8 cellular contexts compared by ENCODE assay signal in the genomic region with DNA sequence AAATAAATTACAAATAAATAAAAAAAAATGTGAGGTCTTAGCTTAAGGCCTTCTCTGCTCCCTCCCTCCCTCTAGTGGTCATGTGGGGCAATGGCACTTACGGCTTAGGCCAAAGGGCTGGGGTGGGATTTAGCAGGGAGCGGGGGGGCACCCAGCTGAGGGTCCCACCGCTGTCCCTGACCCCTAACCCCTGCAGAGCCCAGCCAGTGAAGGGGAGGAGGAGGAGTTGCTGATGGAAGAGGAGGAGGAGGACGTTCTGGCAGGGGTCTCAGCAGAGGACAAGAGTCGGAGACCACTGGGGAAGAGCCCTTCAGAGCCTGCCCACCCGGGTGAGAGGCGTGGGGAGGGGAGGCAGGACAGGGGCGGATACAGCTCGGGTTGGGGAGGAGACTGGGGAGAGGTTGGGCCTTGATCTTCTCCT. TPM values are rescaled to one million over a fixed set of nuclear protein-coding genes. Genes with fewer than 3 reads are reported as not detected.
DNase-seq lines count a peak whose midpoint lies in the region; ATAC-seq and TF ChIP-seq lines count a peak whose summit lies in the region.

No MANE protein-coding gene starts in this region.

- no peaks in the 10 kb centered on the region for H3K4me1 Mint-ChIP-seq in mesothelial cell of epicardium

- H3K27me3 Mint-ChIP-seq in mesothelial cell of epicardium (ENCODE audit: low read depth): no peaks in the 10 kb centered on the region

- H3K4me1 ChIP-seq in thoracic aorta (ENCODE audit: control insufficient read depth in 1 of 2, low read depth in 2 of 2): no peaks in the 10 kb centered on the region

- no peak overlapping the region for H3K4me3 ChIP-seq in thoracic aorta

- H3K27ac Mint-ChIP-seq in mesothelial cell of epicardium: no peak overlapping the region

- H3K4me3 Mint-ChIP-seq in mesothelial cell of epicardium: no peak overlapping the region

- no peaks in the 10 kb centered on the region for H3K9me3 ChIP-seq in thoracic aorta

- peak; percentile 83 for DNase-seq in GM10266 (ENCODE audit: extremely low spot score)
- peak; percentile 10 for DNase-seq in NCI-H2029 (lab: John Stamatoyannopoulos, UW)
- DNase-seq in activated CD4-positive, CD25-positive, alpha-beta regulatory T cell treated with anti-CD3 and anti-CD28 coated beads, Interleukin-2, amount 50 U/mL, for 72 hours: peak; percentile 60
- DNase-seq in effector CD4-positive, alpha-beta T cell: peak; percentile 54
- peak; percentile 51 to 76 for DNase-seq in mesothelial cell of epicardium (ENCODE audit: low spot score in 2 of 2, unreplicated experiment in 2 of 2)
- DNase-seq in thoracic aorta (ENCODE audit: low spot score): no peak

- TF ChIP-seq CTCF in GM10266 (IDR thresholded peaks at IDR 0.05; ENCODE audit: control insufficient read depth, insufficient read depth, low read depth, missing control alignments) (peak; percentile 80), mesothelial cell of epicardium (IDR thresholded peaks at IDR 0.05; ENCODE audit: unreplicated experiment) (peak; percentile 96), thoracic aorta (IDR thresholded peaks at IDR 0.05) (peak; percentile 89)

- ATAC-seq in thoracic aorta (ENCODE audit: insufficient number of reproducible peaks, low FRiP score, low read depth) (peak; percentile 69), GM19397 (IDR thresholded peaks at IDR 0.05; ENCODE audit: unreplicated experiment) (no peak), HG02885 (IDR thresholded peaks at IDR 0.05; ENCODE audit: poor library complexity, unreplicated experiment) (no peak)

- H3K36me3 Mint-ChIP-seq in mesothelial cell of epicardium: peaks cover 11% of the 10 kb centered on the region

- H3K27ac ChIP-seq in thoracic aorta: no peak overlapping the region

- no peaks in the 10 kb centered on the region for H3K9me3 Mint-ChIP-seq in mesothelial cell of epicardium

- H3K36me3 ChIP-seq in thoracic aorta: peaks cover 3% of the 10 kb centered on the region

- H3K27me3 ChIP-seq in thoracic aorta (replicated peaks; ENCODE audit: insufficient read depth): no peaks in the 10 kb centered on the region

RNA-seq across cellular contexts. Expression of a gene that starts 9.3 kb away (rescaled TPM):
- total RNA-seq in mesothelial cell of epicardium: 34.6 to 42.4 TPM (median 42.2 TPM) in 3 replicates
- total RNA-seq in thoracic aorta: 10 to 100 TPM in 1 of 2 donors, 1 to 10 TPM in 1; 5.8 to 10.8 TPM

RNA-seq across cellular contexts. Expression of a gene that starts 14.1 kb away (rescaled TPM):
- total RNA-seq in mesothelial cell of epicardium: 74.0 to 79.4 TPM (median 75.3 TPM) in 3 replicates
- total RNA-seq in thoracic aorta: not detected

RNA-seq across cellular contexts. Expression of a gene that starts 47.6 kb away (rescaled TPM):
- 89.9 to 91.7 TPM (median 90.1 TPM) in 3 replicates for total RNA-seq in mesothelial cell of epicardium
- total RNA-seq in thoracic aorta: 10 to 100 TPM; 47.3 to 56.9 TPM

RNA-seq across cellular contexts. Expression of a gene that starts 48.3 kb away (rescaled TPM):
- total RNA-seq in mesothelial cell of epicardium (16.4 to 17.7 TPM (median 17.1 TPM) in 3 replicates), thoracic aorta (not detected)

RNA-seq across cellular contexts. Expression of a gene that starts 49.7 kb away (rescaled TPM):
- total RNA-seq in mesothelial cell of epicardium (30.9 to 35.1 TPM (median 33.1 TPM) in 3 replicates), thoracic aorta (1 to 10 TPM; 3.2 to 5.8 TPM)

Comparison
In these comparisons a context has a peak if more than half of its experiments do, and no peak if none do; other contexts are left out.
1. RNA of a gene that starts 14.1 kb away (total RNA-seq): 74.0 to 79.4 TPM in mesothelial cell of epicardium; not detected in thoracic aorta; every median in the first group is over 10 times any median in the second.
2. Peak in every context shown above with its lines, with median percentiles within 50 percentile points of each other: CTCF ChIP-seq.